27 cellular contexts compared by ENCODE assay signal in genomic region chr13:98847780-98848179, GRCh38.
DNase-seq lines count a peak whose midpoint lies in the region; ATAC-seq, FAIRE-seq and TF ChIP-seq lines count a peak whose summit lies in the region.
"Had no signal": no experiment of that assay in that cellular context is flagged by ENCODE, and none has a peak within 500 bp of the region (broad histone marks: within the 10 kb centered on the region; RNA-seq: fewer than 3 reads in every experiment).

No MANE protein-coding gene starts in this region.

- H3K14ac ChIP-seq in H1 (ENCODE audit: insufficient read length): no peak overlapping the region

- no peaks in the 10 kb centered on the region for H4K20me1 ChIP-seq in H1 (replicated peaks in 1 of 2; ENCODE audit: control insufficient read depth in 1 of 2, insufficient read depth in 2 of 2, low read length in 2 of 2)
- no peaks in the 10 kb centered on the region for H4K20me1 ChIP-seq in neural progenitor cell (ENCODE audit: low read depth)

- H3K27ac ChIP-seq in H1 (ENCODE audit: low read depth, low read length): no peak overlapping the region
- no peak overlapping the region for H3K27ac ChIP-seq in neural progenitor cell
- no peak overlapping the region for H3K27ac ChIP-seq in tibial artery
- H3K27ac ChIP-seq: A549, hepatocyte, thyroid gland had no signal

- H3K4me3 ChIP-seq in H1 (ENCODE audit: extremely low read depth in 1 of 4, insufficient read depth in 2 of 4, low read depth in 3 of 4, low read length in 4 of 4) (no peak overlapping the region), neural progenitor cell (no peak overlapping the region), tibial artery (no peak overlapping the region)
- H3K4me3 ChIP-seq: A549, hepatocyte, mucosa of descending colon, thyroid gland had no signal

- no peak overlapping the region for H4K8ac ChIP-seq in H1 (ENCODE audit: extremely low read depth, insufficient read depth, low read length)

- no peak overlapping the region for H3K4me3 Mint-ChIP-seq in neural progenitor cell
- H3K4me3 Mint-ChIP-seq: CD14-positive monocyte; IgD-negative memory B cell; stimulated activated memory B cell treated with anti-CD40 and anti-IgM and Interleukin-4, amounts not matched to agents 10 μg/mL and 1 μg/mL and 100 μg/mL, for 72 hours had no signal

- DNase-seq in NOMO-1 treated with dmso at 0.1 percent for 144 hours (lab: John Stamatoyannopoulos, UW; ENCODE audit: unreplicated experiment) (peak; percentile 4), NOMO-1 treated with DMSO at 0.1 percent for 48 hours (lab: John Stamatoyannopoulos, UW; ENCODE audit: unreplicated experiment) (no peak), MV-4-11 (lab: John Stamatoyannopoulos, UW) (peak; percentile 70), H1 (ENCODE audit: low read depth in 1 of 2, low spot score in 2 of 2) (no peak), neural progenitor cell (ENCODE audit: low spot score) (peak; percentile 55), tibial artery (no peak)
- DNase-seq: activated CD4-positive, CD25-positive, alpha-beta regulatory T cell treated with anti-CD3 and anti-CD28 coated beads, Interleukin-2, amount 50 U/mL, for 72 hours; activated effector memory CD4-positive, alpha-beta T cell treated with Interleukin-2 at 50 U/mL for 16 hours; central memory CD4-positive, alpha-beta T cell; effector CD8-positive, alpha-beta T cell; mucosa of descending colon; NCI-H1105; NCI-H2107; NCI-H69; nucleus accumbens; retina; SIG-M5; stimulated activated CD4-positive, alpha-beta T cell treated with anti-CD3 and anti-CD28 coated beads, Interleukin-15, amount 100 ng/mL, for 24 hours; T-helper 2 cell had no signal

- H2BK12ac ChIP-seq in H1 (ENCODE audit: low read depth, low read length): no peak overlapping the region

- no peak for TF ChIP-seq POLR2A in H1 (IDR thresholded peaks at IDR 0.05; ENCODE audit: control extremely low read depth in 1 of 2, low read depth in 2 of 2, low read length in 2 of 2)

- H3K23ac ChIP-seq in H1 (ENCODE audit: insufficient read length): no peak overlapping the region

- WGBS in H1 (ENCODE audit: extremely low coverage in 1 of 2, insufficient coverage in 1 of 2, insufficient read length in 1 of 2, insufficient replicate concordance in 2 of 2, low coverage in 1 of 2, low lambda C conversion rate in 2 of 2, missing lambda C conversion rate in 1 of 2), 2 experiments: 62% methylated on average over 5 of the region's 5 CpGs; no CpG with 5 or more reads in 1 of the 2 experiments

- H2BK5ac ChIP-seq in H1 (ENCODE audit: low read depth, low read length): no peak overlapping the region

- H4K91ac ChIP-seq in H1 (replicated peaks; ENCODE audit: insufficient read length, low read length): no peak overlapping the region

- CTCF ChIA-PET in H1 (lab: Charles Lee; ENCODE audit: partially characterized antibody): interaction anchor here (0.8 to 1.0 kb wide), 2 partner anchors 18 to 186 kb away, joined by 3 read pairs; no protein-coding TSS in a partner anchor

- H3K9ac ChIP-seq in H1 (replicated peaks in 1 of 4; ENCODE audit: extremely low read depth in 1 of 4, low read depth in 3 of 4, low read length in 3 of 4) (no peak overlapping the region), neural progenitor cell (no peak overlapping the region)

- H2AK5ac ChIP-seq in H1 (ENCODE audit: low read depth, low read length): no peak overlapping the region

- no peak overlapping the region for H3K56ac ChIP-seq in H1 (replicated peaks; ENCODE audit: insufficient read length, low read depth, low read length)

- H3K9me3 Mint-ChIP-seq in neural progenitor cell: no peaks in the 10 kb centered on the region
- H3K9me3 Mint-ChIP-seq: CD14-positive monocyte; IgD-negative memory B cell; stimulated activated memory B cell treated with anti-CD40 and anti-IgM and Interleukin-4, amounts not matched to agents 10 μg/mL and 1 μg/mL and 100 μg/mL, for 72 hours had no signal

- no peak overlapping the region for H3K18ac ChIP-seq in H1 (ENCODE audit: extremely low read depth, low read length)

- POLR2A ChIA-PET in H1 (lab: Charles Lee; ENCODE audit: partially characterized antibody): no interaction called here

- H3K4me1 Mint-ChIP-seq in neural progenitor cell: peaks cover 30% of the 10 kb centered on the region
- H3K4me1 Mint-ChIP-seq: CD14-positive monocyte had no signal

- H3K4me1 ChIP-seq in H1 (replicated peaks in 1 of 4; ENCODE audit: control insufficient read depth in 3 of 4, insufficient read depth in 4 of 4, low read length in 3 of 4) (no peaks in the 10 kb centered on the region), neural progenitor cell (peaks cover 20% of the 10 kb centered on the region), tibial artery (no peaks in the 10 kb centered on the region)
- H3K4me1 ChIP-seq: A549, thyroid gland had no signal

- H3K79me1 ChIP-seq in H1 (ENCODE audit: low read depth, low read length): no peaks in the 10 kb centered on the region

- no peaks in the 10 kb centered on the region for H3K36me3 Mint-ChIP-seq in neural progenitor cell
- H3K36me3 Mint-ChIP-seq: CD14-positive monocyte had no signal

- H2BK15ac ChIP-seq in H1 (ENCODE audit: low read length): no peak overlapping the region

- no peak overlapping the region for H3K27ac Mint-ChIP-seq in neural progenitor cell
- H3K27ac Mint-ChIP-seq: CD14-positive monocyte; IgD-negative memory B cell; stimulated activated memory B cell treated with anti-CD40 and anti-IgM and Interleukin-4, amounts not matched to agents 10 μg/mL and 1 μg/mL and 100 μg/mL, for 72 hours had no signal

- no peak for TF ChIP-seq CTCF in H1 (IDR thresholded peaks at IDR 0.05; ENCODE audit: control extremely low read depth in 1 of 3, insufficient read depth in 1 of 3, low read depth in 1 of 3, low read length in 3 of 3)
- no peak for TF ChIP-seq CTCF in neural progenitor cell (IDR thresholded peaks at IDR 0.05)
- TF ChIP-seq CTCF in tibial artery (IDR thresholded peaks at IDR 0.05): no peak

- peak; percentile 88 for FAIRE-seq in H1 (lab: Jason Lieb, UNC)
- FAIRE-seq: A549 had no signal

- intact Hi-C loops in tibial artery (cut with DNase I; ENCODE audit: low total_unique reads): loop anchor here (10.0 kb wide), 1 partner anchor 187 kb away; no protein-coding TSS in a partner anchor

- ATAC-seq in HG02763 (IDR thresholded peaks at IDR 0.05; ENCODE audit: unreplicated experiment) (no peak), HG03432 (IDR thresholded peaks at IDR 0.05; ENCODE audit: unreplicated experiment) (no peak)
- ATAC-seq: A549; mucosa of descending colon; stimulated activated memory B cell treated with anti-CD40 and anti-IgM and Interleukin-4, amounts not matched to agents 10 μg/mL and 1 μg/mL and 100 μg/mL, for 72 hours had no signal

- H3K36me3 ChIP-seq in H1 (ENCODE audit: control insufficient read depth in 2 of 4, insufficient read depth in 4 of 4, low read length in 3 of 4) (no peaks in the 10 kb centered on the region), neural progenitor cell (no peaks in the 10 kb centered on the region), tibial artery (peaks cover 8 to 36% (median 23%) of the 10 kb centered on the region in 3 donors)

- H3K27me3 ChIP-seq in H1 (replicated peaks in 1 of 4; ENCODE audit: control insufficient read depth in 3 of 4, extremely low read depth in 1 of 4, insufficient read depth in 3 of 4, low read length in 3 of 4) (no peaks in the 10 kb centered on the region), neural progenitor cell (no peaks in the 10 kb centered on the region), tibial artery (no peaks in the 10 kb centered on the region)
- H3K27me3 ChIP-seq: hepatocyte, thyroid gland had no signal

- H3K79me2 ChIP-seq in H1 (ENCODE audit: control insufficient read depth in 1 of 2, insufficient read depth in 2 of 2, low read length in 2 of 2): no peaks in the 10 kb centered on the region
- H3K79me2 ChIP-seq in neural progenitor cell (ENCODE audit: low read depth): no peaks in the 10 kb centered on the region
- H3K79me2 ChIP-seq: hepatocyte had no signal

- no peak overlapping the region; the same call in 1 of the 2 replicates for H2BK20ac ChIP-seq in H1 (ENCODE audit: low read length)

- no peak overlapping the region for H2BK120ac ChIP-seq in H1 (replicated peaks; ENCODE audit: low read depth, low read length)

- no peaks in the 10 kb centered on the region for H3K27me3 Mint-ChIP-seq in neural progenitor cell (ENCODE audit: insufficient read depth, low read depth)
- H3K27me3 Mint-ChIP-seq: IgD-negative memory B cell; stimulated activated memory B cell treated with anti-CD40 and anti-IgM and Interleukin-4, amounts not matched to agents 10 μg/mL and 1 μg/mL and 100 μg/mL, for 72 hours had no signal

- no peak overlapping the region for H3K4me2 ChIP-seq in H1 (ENCODE audit: insufficient read depth in 1 of 2, low read depth in 2 of 2, low read length in 2 of 2)
- H3K4me2 ChIP-seq in neural progenitor cell: no peak overlapping the region
- H3K4me2 ChIP-seq: A549, hepatocyte had no signal

- H2AFZ ChIP-seq in H1 (ENCODE audit: low read length) (no peak overlapping the region), neural progenitor cell (replicated peaks) (no peak overlapping the region)
- H2AFZ ChIP-seq: hepatocyte had no signal

- TF ChIP-seq RAD21 in H1 (IDR thresholded peaks at IDR 0.05 in 1 of 2, conservative IDR thresholded peaks at IDR 0.05 in 1 of 2; ENCODE audit: low read depth in 2 of 2, low read length in 2 of 2): no peak

- no peak for TF ChIP-seq EP300 in H1 (IDR thresholded peaks at IDR 0.05; ENCODE audit: borderline replicate concordance in 1 of 2, low read depth in 2 of 2, low read length in 2 of 2)

- no peak overlapping the region for H3K4ac ChIP-seq in H1 (replicated peaks; ENCODE audit: insufficient read length, low read depth, low read length)

- H4K5ac ChIP-seq in H1 (ENCODE audit: insufficient read length, low read depth, low read length): no peak overlapping the region

- no peaks in the 10 kb centered on the region for H3K9me3 ChIP-seq in H1 (ENCODE audit: insufficient read depth in 2 of 2, low read depth in 1 of 2, low read length in 1 of 2)
- no peaks in the 10 kb centered on the region for H3K9me3 ChIP-seq in neural progenitor cell (ENCODE audit: low read depth)
- no peaks in the 10 kb centered on the region for H3K9me3 ChIP-seq in tibial artery
- H3K9me3 ChIP-seq: A549, mucosa of descending colon, thyroid gland had no signal

- no peaks in the 10 kb centered on the region for H3K23me2 ChIP-seq in H1 (ENCODE audit: low read depth, low read length)

- no peaks in the 10 kb centered on the region for H3F3A ChIP-seq in neural progenitor cell (ENCODE audit: low read depth)

TF ChIP-seq in H1, 55 proteins besides CTCF, POLR2A, EP300 and RAD21:
- TF ChIP-seq SP1 (IDR thresholded peaks at IDR 0.05; ENCODE audit: low read depth, low read length) (no peak), CHD1 (IDR thresholded peaks at IDR 0.05; ENCODE audit: low read depth, low read length) (no peak), GTF2F1 (IDR thresholded peaks at IDR 0.05; ENCODE audit: borderline replicate concordance, low read depth, low read length) (no peak), KDM5A (IDR thresholded peaks at IDR 0.05; ENCODE audit: low read length) (no peak)
TF ChIP-seq in H1: peak in this region for 0.

Comparison
In these comparisons a context has a peak if more than half of its experiments do, and no peak if none do; other contexts are left out.
1. DNase-seq: peak in NOMO-1 treated with dmso at 0.1 percent for 144 hours (single experiment), MV-4-11 (single experiment) and neural progenitor cell (single experiment); none in NOMO-1 treated with DMSO at 0.1 percent for 48 hours (single experiment), H1 (0 of 2) and tibial artery (0 of 2).